Comparison of ENCODE assay signal across 14 cellular contexts in genomic region chr14:102196436-102197230, GRCh38. TPM values are rescaled to one million over a fixed set of nuclear protein-coding genes. Genes with fewer than 3 reads are reported as not detected.
DNase-seq lines count a peak whose midpoint lies in the region; ATAC-seq, FAIRE-seq and TF ChIP-seq lines count a peak whose summit lies in the region.
"Had no signal": no experiment of that assay in that cellular context is flagged by ENCODE, and none has a peak within 500 bp of the region (broad histone marks: within the 10 kb centered on the region; RNA-seq: fewer than 3 reads in every experiment).

No MANE protein-coding gene starts in this region.

- TF ChIP-seq RAD21 in HepG2 (CRISPR knock-in tag; IDR thresholded peaks at IDR 0.05), result no peak

- H3K9me3 Mint-ChIP-seq in naive thymus-derived CD8-positive, alpha-beta T cell, result no peaks in the 10 kb centered on the region
- H3K9me3 Mint-ChIP-seq: central memory CD8-positive, alpha-beta T cell had no signal

- H3K4me1 Mint-ChIP-seq in naive thymus-derived CD8-positive, alpha-beta T cell, result peaks cover 48 to 83% (median 76%) of the 10 kb centered on the region in 4 donors

- POLR2A ChIA-PET in HepG2 (lab: Yijun Ruan, JAX), result no interaction called here
- POLR2A ChIA-PET in naive thymus-derived CD8-positive, alpha-beta T cell (lab: Charles Lee), result interaction anchor here (0.6 to 1.1 kb wide), 3 partner anchors 10 to 1135 kb away, joined by 4 to 12 read pairs (median 5); no protein-coding TSS in a partner anchor

- H3K9ac ChIP-seq in HepG2 (ENCODE audit: insufficient read depth, low read depth, low read length), result no peak overlapping the region

- H3K9me3 ChIP-seq in HepG2 (ENCODE audit: low read length) (no peaks in the 10 kb centered on the region), right lobe of liver (no peaks in the 10 kb centered on the region)
- H3K9me3 ChIP-seq: upper lobe of right lung had no signal

- TF ChIP-seq EP300 in HepG2 (IDR thresholded peaks at IDR 0.05; ENCODE audit: low read depth in 2 of 2, low read length in 2 of 2) (no peak), HepG2 (CRISPR knock-in tag; IDR thresholded peaks at IDR 0.05; ENCODE audit: borderline replicate concordance) (no peak)

- H3K27ac ChIP-seq in HepG2 (ENCODE audit: extremely low read length, insufficient read depth, low read length), result no peak overlapping the region
- H3K27ac ChIP-seq in right lobe of liver, result no peak overlapping the region
- H3K27ac ChIP-seq in cingulate gyrus (ENCODE audit: low read depth, low read length), result peak overlapping the region; percentile 99
- H3K27ac ChIP-seq: upper lobe of right lung had no signal

- ATAC-seq in HepG2, result no peak
- no peak for ATAC-seq in right lobe of liver
- ATAC-seq in naive thymus-derived CD8-positive, alpha-beta T cell, result no peak
- ATAC-seq in HG03439 (IDR thresholded peaks at IDR 0.05; ENCODE audit: unreplicated experiment), result no peak
- no peak for ATAC-seq in GM21360 (IDR thresholded peaks at IDR 0.05; ENCODE audit: unreplicated experiment)
- ATAC-seq: upper lobe of right lung had no signal

- peak overlapping the region in 8 of 10 donors; percentile 20 to 87 (median 50) for H3K27ac Mint-ChIP-seq in naive thymus-derived CD8-positive, alpha-beta T cell

- no TSS peak for BruUV-seq in HepG2 (replicated peaks; lab: Mats Ljungman, UMichigan)

- intact Hi-C loops in HepG2 (cut with micrococcal nuclease; ENCODE audit: unreplicated experiment), result no loop called here
- intact Hi-C loops in right lobe of liver (cut with DNase I), result no loop called here

- H3K4me3 ChIP-seq in HepG2 (replicated peaks in 1 of 3; ENCODE audit: insufficient read depth in 1 of 3, low read depth in 2 of 3, low read length in 3 of 3), result no peak overlapping the region
- no peak overlapping the region for H3K4me3 ChIP-seq in right lobe of liver
- H3K4me3 ChIP-seq: upper lobe of right lung had no signal

- no peaks in the 10 kb centered on the region for H3K27me3 ChIP-seq in HepG2 (ENCODE audit: control insufficient read depth in 1 of 2, insufficient read depth in 2 of 2, low read length in 2 of 2)
- no peaks in the 10 kb centered on the region for H3K27me3 ChIP-seq in right lobe of liver
- H3K27me3 ChIP-seq: upper lobe of right lung had no signal

- H3K27me3 Mint-ChIP-seq in naive thymus-derived CD8-positive, alpha-beta T cell, result no peaks in the 10 kb centered on the region
- H3K27me3 Mint-ChIP-seq: central memory CD8-positive, alpha-beta T cell had no signal

- no peak for TF ChIP-seq POLR2A in HepG2 (IDR thresholded peaks at IDR 0.05; ENCODE audit: insufficient read depth in 1 of 2, low read depth in 2 of 2, low read length in 2 of 2)
- no peak for TF ChIP-seq POLR2A in right lobe of liver (IDR thresholded peaks at IDR 0.05)

- H3K36me3 ChIP-seq in HepG2 (replicated peaks in 1 of 2; ENCODE audit: control insufficient read depth in 1 of 2, insufficient read depth in 2 of 2, low read length in 2 of 2), result peaks cover 6 to 57% of the 10 kb centered on the region in 2 experiments
- H3K36me3 ChIP-seq in right lobe of liver, result peaks cover 0 to 9% (median 0%) of the 10 kb centered on the region in 4 donors

- H3K79me2 ChIP-seq in HepG2 (ENCODE audit: insufficient read depth, low read length), result peaks cover 33% of the 10 kb centered on the region

- 85% methylated on average over 10 of the region's 10 CpGs for WGBS in HepG2 (ENCODE audit: low lambda C conversion rate)
- 96% methylated on average over 9 of the region's 10 CpGs for WGBS in right lobe of liver (ENCODE audit: insufficient coverage, low coverage, low lambda C conversion rate, missing lambda C conversion rate)

- in situ Hi-C loops in HepG2 (cut with HindIII; ENCODE audit: extremely low pct_ligation_motif_present, low pct_unique_long_range_greater_than_20kb), result no loop called here

- no peaks in the 10 kb centered on the region for H4K20me1 ChIP-seq in HepG2 (ENCODE audit: insufficient read depth, low read length)

- FAIRE-seq in HepG2 (lab: Jason Lieb, UNC), result no peak

- no peak overlapping the region for H3K4me2 ChIP-seq in HepG2 (ENCODE audit: low read depth, low read length)

- H3K4me3 Mint-ChIP-seq in naive thymus-derived CD8-positive, alpha-beta T cell, result peak overlapping the region in 4 of 10 donors; percentile 4 to 54 (median 40)
- H3K4me3 Mint-ChIP-seq: central memory CD8-positive, alpha-beta T cell had no signal

- no peak for TF ChIP-seq CTCF in HepG2 (CRISPR knock-in tag; IDR thresholded peaks at IDR 0.05)
- TF ChIP-seq CTCF in right lobe of liver (IDR thresholded peaks at IDR 0.05), result no peak

- CTCF ChIA-PET in HepG2 (lab: Yijun Ruan, JAX; ENCODE audit: low intra/inter-chr PET ratio, low total read pairs), result no interaction called here

- peaks cover 0 to 61% (median 10%) of the 10 kb centered on the region in 3 donors for H3K36me3 Mint-ChIP-seq in naive thymus-derived CD8-positive, alpha-beta T cell

- DNase-seq in HepG2 (ENCODE audit: low spot score) (no peak), right lobe of liver (no peak), OCI-M2 (lab: John Stamatoyannopoulos, UW; ENCODE audit: unreplicated experiment) (no peak), HK-2 (ENCODE audit: unreplicated experiment) (no peak)
- no peak for DNase-seq in naive thymus-derived CD8-positive, alpha-beta T cell
- DNase-seq: activated CD4-positive, alpha-beta T cell treated with anti-CD3 and anti-CD28 coated beads for 1 hour; activated effector memory CD4-positive, alpha-beta T cell treated with Interleukin-2 at 50 U/mL for 16 hours; OCI-M1; SW 1271; upper lobe of right lung had no signal

- H2AFZ ChIP-seq in HepG2 (ENCODE audit: low read length), result no peak overlapping the region

- H3K4me1 ChIP-seq in HepG2 (ENCODE audit: insufficient read depth, low read length), result peaks cover 40% of the 10 kb centered on the region
- peaks cover 0 to 8% (median 0%) of the 10 kb centered on the region in 4 donors for H3K4me1 ChIP-seq in right lobe of liver
- H3K4me1 ChIP-seq: upper lobe of right lung had no signal

TF ChIP-seq in HepG2, 621 proteins besides CTCF, POLR2A, EP300 and RAD21 (continues in another document):
- no peak for TF ChIP-seq ELF4 (CRISPR knock-in tag; IDR thresholded peaks at IDR 0.05; ENCODE audit: borderline replicate concordance)
- TF ChIP-seq KDM6A (CRISPR knock-in tag; IDR thresholded peaks at IDR 0.05; ENCODE audit: low read depth), result no peak
- no peak for TF ChIP-seq RFX1 (IDR thresholded peaks at IDR 0.05)
- TF ChIP-seq ZNF629 (CRISPR knock-in tag; conservative IDR thresholded peaks at IDR 0.05), result peak; percentile 51; the same call in 1 of the 2 replicates
- TF ChIP-seq, protein P1, sequence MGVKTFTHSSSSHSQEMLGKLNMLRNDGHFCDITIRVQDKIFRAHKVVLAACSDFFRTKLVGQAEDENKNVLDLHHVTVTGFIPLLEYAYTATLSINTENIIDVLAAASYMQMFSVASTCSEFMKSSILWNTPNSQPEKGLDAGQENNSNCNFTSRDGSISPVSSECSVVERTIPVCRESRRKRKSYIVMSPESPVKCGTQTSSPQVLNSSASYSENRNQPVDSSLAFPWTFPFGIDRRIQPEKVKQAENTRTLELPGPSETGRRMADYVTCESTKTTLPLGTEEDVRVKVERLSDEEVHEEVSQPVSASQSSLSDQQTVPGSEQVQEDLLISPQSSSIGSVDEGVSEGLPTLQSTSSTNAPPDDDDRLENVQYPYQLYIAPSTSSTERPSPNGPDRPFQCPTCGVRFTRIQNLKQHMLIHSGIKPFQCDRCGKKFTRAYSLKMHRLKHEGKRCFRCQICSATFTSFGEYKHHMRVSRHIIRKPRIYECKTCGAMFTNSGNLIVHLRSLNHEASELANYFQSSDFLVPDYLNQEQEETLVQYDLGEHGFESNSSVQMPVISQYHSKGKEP (CRISPR knock-in tag; IDR thresholded peaks at IDR 0.05), result no peak

RNA-seq across cellular contexts. Expression of gene WDR20, which starts 56.9 kb away (rescaled TPM):
- total RNA-seq in HepG2 (2016; rRNA removed; fragmentation: Illumina TruSeq; extraction: Trizol) (23.2 and 30.5 TPM in 2 replicates), right lobe of liver (10 to 100 TPM in 5 of 6 experiments, 1 to 10 TPM in 1; 6.3 to 14.7 (median 12.4) TPM)
- 24.1 and 25.7 TPM in 2 replicates for total RNA-seq in HepG2 (2016; cell fraction: cytosol; rRNA removed; fragmentation: Illumina TruSeq; extraction: Trizol; ENCODE audit: low read depth)
- total RNA-seq in HepG2 (2016; cell fraction: insoluble cytoplasmic fraction; rRNA removed; fragmentation: Illumina TruSeq; extraction: Trizol), result 25.8 and 28.7 TPM in 2 replicates
- total RNA-seq in HepG2 (2016; cell fraction: membrane; rRNA removed; fragmentation: Illumina TruSeq; extraction: Trizol), result 29.7 and 34.1 TPM in 2 replicates
- total RNA-seq in HepG2 (2016; cell fraction: nucleus; rRNA removed; fragmentation: Illumina TruSeq; extraction: Trizol), result 22.4 and 24.2 TPM in 2 replicates
- 10.4 and 11.6 TPM in 2 replicates for polyA plus RNA-seq in HepG2 (2011; rRNA removed)
- polyA plus RNA-seq in HepG2 (2011; cell fraction: cytosol; rRNA removed), result 9.4 and 10.2 TPM in 2 replicates
- 11.4 and 12.2 TPM in 2 replicates for polyA plus RNA-seq in HepG2 (2011; cell fraction: nucleus; rRNA removed)
- polyA plus RNA-seq in HepG2 (2012), result 10.7 and 12.8 TPM in 2 replicates
- 3.0 and 3.7 TPM in 2 replicates for polyA plus RNA-seq in HepG2 (2016; cell fraction: cytosol; fragmentation: Illumina TruSeq; extraction: Trizol; ENCODE audit: low read depth)
- polyA plus RNA-seq in HepG2 (2016; cell fraction: insoluble cytoplasmic fraction; fragmentation: Illumina TruSeq; extraction: Trizol; ENCODE audit: low read depth), result 25.3 and 26.3 TPM in 2 replicates
- polyA plus RNA-seq in HepG2 (2016; cell fraction: membrane; fragmentation: Illumina TruSeq; extraction: Trizol; ENCODE audit: low read depth), result 7.5 and 8.4 TPM in 2 replicates
- 25.1 and 26.7 TPM in 2 replicates for polyA plus RNA-seq in HepG2 (2016; cell fraction: nucleus; fragmentation: Illumina TruSeq; extraction: Trizol; ENCODE audit: insufficient read depth, low read depth)
- polyA minus RNA-seq in HepG2 (2011; rRNA and poly(A)+ RNA removed; ENCODE audit: low replicate concordance), result 27.9 and 31.3 TPM in 2 replicates
- polyA minus RNA-seq in HepG2 (2011; cell fraction: cytosol; rRNA and poly(A)+ RNA removed), result 14.9 and 18.5 TPM in 2 replicates
- 27.6 and 29.8 TPM in 2 replicates for polyA minus RNA-seq in HepG2 (2011; cell fraction: nucleus; rRNA and poly(A)+ RNA removed)
- total RNA-seq in naive thymus-derived CD8-positive, alpha-beta T cell, result 10 to 100 TPM; 50.0 to 56.9 TPM
- polyA plus RNA-seq in naive thymus-derived CD8-positive, alpha-beta T cell, result 10 to 100 TPM; 11.3 to 15.0 (median 12.9) TPM
